ENCODE assay signal across 12 cellular contexts in the genomic region with DNA sequence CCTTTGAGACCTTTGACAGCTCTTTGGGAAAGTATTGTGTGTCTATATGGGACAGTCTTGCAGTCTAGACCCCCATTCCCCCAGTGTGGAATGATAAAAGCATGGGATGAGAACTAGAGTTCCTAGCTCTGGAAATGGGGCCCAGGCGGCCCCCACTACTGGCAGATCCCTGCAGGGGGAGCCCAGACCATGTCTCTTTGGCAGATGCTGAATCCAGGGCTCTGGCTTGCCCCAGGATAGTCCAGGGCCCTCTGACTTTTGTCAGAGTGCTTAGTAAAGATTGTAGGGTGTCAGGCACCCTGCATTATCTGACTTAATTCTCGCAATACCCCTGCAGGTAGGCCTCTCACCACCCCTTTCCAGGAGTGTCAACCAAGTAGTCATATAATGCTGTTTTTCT. TPM values are rescaled to one million over a fixed set of nuclear protein-coding genes. Genes with fewer than 3 reads are reported as not detected.
DNase-seq lines count a peak whose midpoint lies in the region; ATAC-seq and TF ChIP-seq lines count a peak whose summit lies in the region.
"Had no signal": no experiment of that assay in that cellular context is flagged by ENCODE, and none has a peak within 500 bp of the region (broad histone marks: within the 10 kb centered on the region; RNA-seq: fewer than 3 reads in every experiment).

No MANE protein-coding gene starts in this region.

- DNase-seq in activated naive CD4-positive, alpha-beta T cell treated with anti-CD3 and anti-CD28 coated beads, Interleukin-2, amount 10 ng/mL, durations not matched to agents 7 days and 5 days = no peak
- DNase-seq in RKO (ENCODE audit: low spot score) (peak; percentile 23), fibroblast of villous mesenchyme (ENCODE audit: low read depth) (no peak), suprapubic skin (ENCODE audit: low spot score in 2 of 2) (no peak), T-helper 1 cell (no peak)
- no peak for DNase-seq in stimulated activated CD4-positive, alpha-beta T cell treated with anti-CD3 and anti-CD28 coated beads, Interleukin-2, amount 100 ng/mL, for 48 hours
- DNase-seq: activated effector memory CD4-positive, alpha-beta T cell treated with anti-CD3 and anti-CD28 coated beads, Interleukin-2, amount 50 U/mL, for 16 hours had no signal

- WGBS in suprapubic skin = 85% methylated on average over 2 of the region's 2 CpGs

- no peaks in the 10 kb centered on the region for H3K9me3 ChIP-seq in suprapubic skin
- H3K9me3 ChIP-seq: BLaER1 had no signal

- H3K9me3 Mint-ChIP-seq in activated naive CD4-positive, alpha-beta T cell treated with anti-CD3 and anti-CD28 coated beads, Interleukin-2, amount 50 U/mL, for 24 hours = no peaks in the 10 kb centered on the region
- no peaks in the 10 kb centered on the region for H3K9me3 Mint-ChIP-seq in activated naive CD4-positive, alpha-beta T cell treated with anti-CD3 and anti-CD28 coated beads, Interleukin-2, amount 10 ng/mL, durations not matched to agents 7 days and 5 days
- H3K9me3 Mint-ChIP-seq: natural killer cell treated with Interleukin-12 subunit alpha and Interleukin-12 subunit beta and Interleukin-15 and Interleukin-18, amount 100 ng/mL, for 72 hours; T-helper 1 cell treated with Interleukin-12 subunit alpha and Interleukin-12 subunit beta and Interleukin-4 antibody, amounts not matched to agents 30 μg/mL and 1 μg/mL, for 36 hours had no signal

- H3K36me3 Mint-ChIP-seq in activated naive CD4-positive, alpha-beta T cell treated with anti-CD3 and anti-CD28 coated beads, Interleukin-2, amount 50 U/mL, for 24 hours = peaks cover 8% of the 10 kb centered on the region
- H3K36me3 Mint-ChIP-seq in activated naive CD4-positive, alpha-beta T cell treated with anti-CD3 and anti-CD28 coated beads, Interleukin-2, amount 10 ng/mL, durations not matched to agents 7 days and 5 days = peaks cover 53% of the 10 kb centered on the region

- no peaks in the 10 kb centered on the region for H3K27me3 ChIP-seq in suprapubic skin
- H3K27me3 ChIP-seq: BLaER1 had no signal

- TF ChIP-seq EP300 in suprapubic skin (IDR thresholded peaks at IDR 0.05) = no peak

- H3K27ac Mint-ChIP-seq in activated naive CD4-positive, alpha-beta T cell treated with anti-CD3 and anti-CD28 coated beads, Interleukin-2, amount 50 U/mL, for 24 hours = peak overlapping the region; percentile 41
- no peak overlapping the region for H3K27ac Mint-ChIP-seq in activated naive CD4-positive, alpha-beta T cell treated with anti-CD3 and anti-CD28 coated beads, Interleukin-2, amount 10 ng/mL, durations not matched to agents 7 days and 5 days
- H3K27ac Mint-ChIP-seq: natural killer cell treated with Interleukin-12 subunit alpha and Interleukin-12 subunit beta and Interleukin-15 and Interleukin-18, amount 100 ng/mL, for 72 hours; T-helper 1 cell treated with Interleukin-12 subunit alpha and Interleukin-12 subunit beta and Interleukin-4 antibody, amounts not matched to agents 30 μg/mL and 1 μg/mL, for 36 hours had no signal

- H3K4me3 Mint-ChIP-seq in activated naive CD4-positive, alpha-beta T cell treated with anti-CD3 and anti-CD28 coated beads, Interleukin-2, amount 50 U/mL, for 24 hours = no peak overlapping the region
- H3K4me3 Mint-ChIP-seq in activated naive CD4-positive, alpha-beta T cell treated with anti-CD3 and anti-CD28 coated beads, Interleukin-2, amount 10 ng/mL, durations not matched to agents 7 days and 5 days = no peak overlapping the region
- H3K4me3 Mint-ChIP-seq: natural killer cell treated with Interleukin-12 subunit alpha and Interleukin-12 subunit beta and Interleukin-15 and Interleukin-18, amount 100 ng/mL, for 72 hours; T-helper 1 cell treated with Interleukin-12 subunit alpha and Interleukin-12 subunit beta and Interleukin-4 antibody, amounts not matched to agents 30 μg/mL and 1 μg/mL, for 36 hours had no signal

- no peak overlapping the region for H3K4me3 ChIP-seq in fibroblast of villous mesenchyme (ENCODE audit: low read depth, low read length)
- H3K4me3 ChIP-seq in suprapubic skin = no peak overlapping the region
- H3K4me3 ChIP-seq: BLaER1 had no signal

- H3K4me1 ChIP-seq in suprapubic skin = peaks cover 64% of the 10 kb centered on the region

- H3K4me1 Mint-ChIP-seq in activated naive CD4-positive, alpha-beta T cell treated with anti-CD3 and anti-CD28 coated beads, Interleukin-2, amount 50 U/mL, for 24 hours = peaks cover 83% of the 10 kb centered on the region
- H3K4me1 Mint-ChIP-seq in activated naive CD4-positive, alpha-beta T cell treated with anti-CD3 and anti-CD28 coated beads, Interleukin-2, amount 10 ng/mL, durations not matched to agents 7 days and 5 days = peaks cover 46% of the 10 kb centered on the region

- no peak for ATAC-seq in HG02852 (IDR thresholded peaks at IDR 0.05; ENCODE audit: unreplicated experiment)

- no peak for TF ChIP-seq POLR2A in suprapubic skin (IDR thresholded peaks at IDR 0.05)

- TF ChIP-seq CTCF in fibroblast of villous mesenchyme (IDR thresholded peaks at IDR 0.05; ENCODE audit: insufficient read depth, low read depth, low read length) = peak; percentile 46
- no peak for TF ChIP-seq CTCF in suprapubic skin (IDR thresholded peaks at IDR 0.05)

- H3K27me3 Mint-ChIP-seq in activated naive CD4-positive, alpha-beta T cell treated with anti-CD3 and anti-CD28 coated beads, Interleukin-2, amount 50 U/mL, for 24 hours = no peaks in the 10 kb centered on the region
- H3K27me3 Mint-ChIP-seq in activated naive CD4-positive, alpha-beta T cell treated with anti-CD3 and anti-CD28 coated beads, Interleukin-2, amount 10 ng/mL, durations not matched to agents 7 days and 5 days = no peaks in the 10 kb centered on the region
- H3K27me3 Mint-ChIP-seq: natural killer cell treated with Interleukin-12 subunit alpha and Interleukin-12 subunit beta and Interleukin-15 and Interleukin-18, amount 100 ng/mL, for 72 hours had no signal

- H3K27ac ChIP-seq in suprapubic skin = peak overlapping the region; percentile 17
- H3K27ac ChIP-seq: BLaER1 had no signal

- peaks cover 27% of the 10 kb centered on the region for H3K36me3 ChIP-seq in suprapubic skin

- CTCF ChIA-PET in activated naive CD4-positive, alpha-beta T cell treated with anti-CD3 and anti-CD28 coated beads, Interleukin-2, amount 10 ng/mL, durations not matched to agents 7 days and 5 days (lab: Charles Lee) = interaction anchor here (1.0 to 1.2 kb wide), 2 partner anchors 9 kb away, joined by 3 read pairs; a partner anchor contains a TSS

RNA-seq across cellular contexts. Expression of a gene that starts 8.3 kb away (rescaled TPM):
- total RNA-seq in fibroblast of villous mesenchyme (113 and 144 TPM in 2 replicates), suprapubic skin (10 to 100 TPM; 67.1 to 92.7 (median 73.2) TPM)

RNA-seq across cellular contexts. Expression of a gene that starts 33.5 kb away (rescaled TPM):
- total RNA-seq in fibroblast of villous mesenchyme (44.0 and 49.3 TPM in 2 replicates), suprapubic skin (10 to 100 TPM; 27.7 to 37.1 (median 32.8) TPM)
